In the genomic region with DNA sequence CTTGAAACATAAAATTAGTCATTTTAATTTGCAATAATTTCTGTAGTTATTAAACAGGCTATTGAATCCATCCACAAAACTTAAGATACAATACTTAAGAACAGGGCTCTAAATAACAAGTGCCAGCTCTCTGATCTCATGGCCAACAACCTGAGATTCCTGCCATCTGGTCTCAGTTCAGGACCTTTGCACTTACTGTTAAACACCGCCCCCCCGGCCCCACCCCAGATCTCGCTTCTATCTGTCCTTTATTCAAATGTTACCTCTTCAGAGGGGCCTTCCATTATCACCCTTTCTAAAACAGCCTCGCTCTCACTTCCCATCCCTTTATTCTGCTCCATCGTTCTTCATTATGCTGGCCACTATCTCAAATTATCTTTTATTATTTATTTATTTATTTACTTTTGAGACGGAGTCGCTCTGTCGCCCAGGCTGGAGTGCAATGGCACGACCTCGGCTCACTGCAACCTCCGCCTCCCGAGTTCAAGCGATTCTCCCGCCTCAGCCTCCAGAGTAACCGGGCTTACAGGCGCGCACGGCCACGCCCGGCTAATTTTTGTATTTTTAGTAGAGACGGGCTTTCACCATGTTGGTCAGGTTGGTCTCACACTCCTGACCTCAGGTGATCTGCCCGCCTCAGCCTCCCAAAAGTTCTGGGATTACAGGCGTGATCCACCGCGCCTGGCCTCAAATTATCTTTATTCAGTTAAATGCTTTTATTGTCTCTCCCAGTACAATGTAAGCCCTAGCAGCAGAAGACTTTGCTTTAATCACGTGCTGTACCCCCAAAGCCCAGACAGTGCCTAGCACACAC, we compare ENCODE assay signal across 1 cellular context.
TF ChIP-seq lines count a peak whose summit lies in the region.

No MANE protein-coding gene starts in this region.

TF ChIP-seq in endothelial cell of umbilical vein, 7 proteins besides CTCF, POLR2A, EP300 and RAD21:
- TF ChIP-seq, protein P1, sequence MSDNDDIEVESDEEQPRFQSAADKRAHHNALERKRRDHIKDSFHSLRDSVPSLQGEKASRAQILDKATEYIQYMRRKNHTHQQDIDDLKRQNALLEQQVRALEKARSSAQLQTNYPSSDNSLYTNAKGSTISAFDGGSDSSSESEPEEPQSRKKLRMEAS (IDR thresholded peaks at IDR 0.05; ENCODE audit: insufficient read depth, insufficient read length) = no peak
- TF ChIP-seq MYC (IDR thresholded peaks at IDR 0.05; ENCODE audit: low read depth, low read length) (no peak), GATA2 (IDR thresholded peaks at IDR 0.05; ENCODE audit: insufficient read depth, insufficient read length, low read depth, low read length) (no peak), POLR2AphosphoS5 (IDR thresholded peaks at IDR 0.05; ENCODE audit: insufficient read depth, low read depth, low read length) (no peak), JUN (IDR thresholded peaks at IDR 0.05; ENCODE audit: borderline replicate concordance, insufficient read depth, insufficient read length, low read depth) (no peak), FOS (IDR thresholded peaks at IDR 0.05; ENCODE audit: borderline replicate concordance, insufficient read depth, low read length) (no peak), EZH2 (IDR thresholded peaks at IDR 0.05; ENCODE audit: borderline replicate concordance, low read depth, low read length, severe bottlenecking) (no peak)
